ENCODE assay signal across 9 cellular contexts in genomic region chr7:74042746-74043522, GRCh38. TPM values are rescaled to one million over a fixed set of nuclear protein-coding genes. Genes with fewer than 3 reads are reported as not detected.
DNase-seq lines count a peak whose midpoint lies in the region; ATAC-seq and TF ChIP-seq lines count a peak whose summit lies in the region.
"Had no signal": no experiment of that assay in that cellular context is flagged by ENCODE, and none has a peak within 500 bp of the region (broad histone marks: within the 10 kb centered on the region; RNA-seq: fewer than 3 reads in every experiment).

No MANE protein-coding gene starts in this region.

- DNase-seq in ascending aorta (ENCODE audit: low spot score in 2 of 2) (no peak), medulla oblongata (ENCODE audit: extremely low spot score) (peak; percentile 68), superior temporal gyrus (ENCODE audit: extremely low spot score) (peak; percentile 40), NCI-H1048 (lab: John Stamatoyannopoulos, UW) (no peak), SIG-M5 treated with dmso at 0.1 percent for 504 hours (lab: John Stamatoyannopoulos, UW; ENCODE audit: unreplicated experiment) (no peak)
- DNase-seq: amniotic stem cell, NCI-H187 treated with DMSO at 0.1 percent for 48 hours had no signal

- H3K36me3 ChIP-seq in HUES6 (ENCODE audit: control insufficient read depth, insufficient read depth, low read length): no peaks in the 10 kb centered on the region
- H3K36me3 ChIP-seq in ascending aorta: peaks cover 99 to 100% of the 10 kb centered on the region in 2 donors

- peak overlapping the region; percentile 38 for H3K9ac ChIP-seq in HUES6 (ENCODE audit: low read length)

- H3K9me3 ChIP-seq in HUES6 (ENCODE audit: control insufficient read depth, insufficient read depth, low read depth, low read length): no peaks in the 10 kb centered on the region
- H3K9me3 ChIP-seq in ascending aorta: no peaks in the 10 kb centered on the region

- intact Hi-C loops in ascending aorta (cut with DNase I): no loop called here

- no peaks in the 10 kb centered on the region for H3K27me3 ChIP-seq in HUES6 (ENCODE audit: control insufficient read depth, insufficient read depth, low read length)
- no peaks in the 10 kb centered on the region for H3K27me3 ChIP-seq in ascending aorta

- H3K27ac ChIP-seq in HUES6 (ENCODE audit: low read depth, low read length) (peak overlapping the region; percentile 63; the same call in 1 of the 2 replicates), ascending aorta (peak overlapping the region; percentile 68 to 98)

- H3K4me3 ChIP-seq in HUES6 (ENCODE audit: low read depth, low read length): no peak overlapping the region; the same call in 1 of the 2 replicates
- no peak overlapping the region for H3K4me3 ChIP-seq in ascending aorta

- H3K4me1 ChIP-seq in HUES6 (ENCODE audit: control insufficient read depth, insufficient read depth, low read length): peaks cover 30% of the 10 kb centered on the region
- H3K4me1 ChIP-seq in ascending aorta: peaks cover 0 to 33% of the 10 kb centered on the region in 2 donors

- no peak for TF ChIP-seq CTCF in ascending aorta (IDR thresholded peaks at IDR 0.05)

- ATAC-seq in HG02642 (IDR thresholded peaks at IDR 0.05; ENCODE audit: poor library complexity, unreplicated experiment): no peak

RNA-seq across cellular contexts. Expression of gene ELN, which starts 15.0 kb away (rescaled TPM):
- total RNA-seq in ascending aorta: 395 TPM

RNA-seq across cellular contexts. Expression of gene LIMK1, which starts 40.7 kb away (rescaled TPM):
- 30.0 TPM for total RNA-seq in ascending aorta

Comparison
In these comparisons a context has a peak if more than half of its experiments do, and no peak if none do; other contexts are left out.
1. DNase-seq: peak in medulla oblongata (single experiment) and superior temporal gyrus (single experiment); none in ascending aorta (0 of 2), NCI-H1048 (single experiment) and SIG-M5 treated with dmso at 0.1 percent for 504 hours (single experiment).